ENCODE assay signal across 16 cellular contexts in genomic region chr11:75334976-75335375, GRCh38. TPM values are rescaled to one million over a fixed set of nuclear protein-coding genes. Genes with fewer than 3 reads are reported as not detected.
DNase-seq lines count a peak whose midpoint lies in the region; ATAC-seq and TF ChIP-seq lines count a peak whose summit lies in the region.
"Had no signal": no experiment of that assay in that cellular context is flagged by ENCODE, and none has a peak within 500 bp of the region (broad histone marks: within the 10 kb centered on the region; RNA-seq: fewer than 3 reads in every experiment).

No MANE protein-coding gene starts in this region.

- H3K4me3 Mint-ChIP-seq in CD14-positive monocyte (no peak overlapping the region), neural progenitor cell (no peak overlapping the region)
- no peak overlapping the region for H3K4me3 Mint-ChIP-seq in activated T-cell treated with anti-CD3 and anti-CD28 coated beads, Interleukin-2, amount 50 U/mL, for 72 hours
- H3K4me3 Mint-ChIP-seq: activated CD4-positive, alpha-beta T cell treated with anti-CD3 and anti-CD28 coated beads for 36 hours; stimulated activated naive CD8-positive, alpha-beta T cell treated with anti-CD3 and anti-CD28 coated beads, Interleukin-15, amount 100 ng/mL, for 72 hours had no signal

- H3K27me3 ChIP-seq in esophagus muscularis mucosa: no peaks in the 10 kb centered on the region
- H3K27me3 ChIP-seq in neural progenitor cell: no peaks in the 10 kb centered on the region
- H3K27me3 ChIP-seq: left lung had no signal

- H3K27me3 Mint-ChIP-seq in CD14-positive monocyte (ENCODE audit: low read depth in 3 of 3): peaks cover 0 to 2% (median 0%) of the 10 kb centered on the region in 3 donors
- peaks cover 3% of the 10 kb centered on the region for H3K27me3 Mint-ChIP-seq in neural progenitor cell (ENCODE audit: insufficient read depth, low read depth)
- no peaks in the 10 kb centered on the region for H3K27me3 Mint-ChIP-seq in activated T-cell treated with anti-CD3 and anti-CD28 coated beads, Interleukin-2, amount 50 U/mL, for 72 hours (ENCODE audit: low read depth)
- H3K27me3 Mint-ChIP-seq: activated CD4-positive, alpha-beta T cell treated with anti-CD3 and anti-CD28 coated beads for 36 hours; stimulated activated naive CD8-positive, alpha-beta T cell treated with anti-CD3 and anti-CD28 coated beads, Interleukin-15, amount 100 ng/mL, for 72 hours had no signal

- H3K4me1 ChIP-seq in esophagus muscularis mucosa (peaks cover 67 to 100% (median 100%) of the 10 kb centered on the region in 4 donors), neural progenitor cell (peaks cover 21% of the 10 kb centered on the region)

- H3K36me3 Mint-ChIP-seq in CD14-positive monocyte (peaks cover 38 to 81% of the 10 kb centered on the region in 2 donors), neural progenitor cell (peaks cover 2% of the 10 kb centered on the region)
- H3K36me3 Mint-ChIP-seq in activated T-cell treated with anti-CD3 and anti-CD28 coated beads, Interleukin-2, amount 50 U/mL, for 72 hours (ENCODE audit: insufficient read depth in 2 of 2): peaks cover 0 to 6% of the 10 kb centered on the region in 2 donors

- no peak for ATAC-seq in activated T-cell treated with anti-CD3 and anti-CD28 coated beads, Interleukin-2, amount 50 U/mL, for 72 hours (replicated peaks in 1 of 2)
- ATAC-seq: activated CD4-positive, alpha-beta T cell treated with anti-CD3 and anti-CD28 coated beads for 36 hours; left lung; stimulated activated naive CD8-positive, alpha-beta T cell treated with anti-CD3 and anti-CD28 coated beads, Interleukin-15, amount 100 ng/mL, for 72 hours had no signal

- no peak for TF ChIP-seq POLR2A in esophagus muscularis mucosa (IDR thresholded peaks at IDR 0.05; ENCODE audit: low read depth)
- TF ChIP-seq POLR2A in erythroblast (IDR thresholded peaks at IDR 0.05; ENCODE audit: low read length): no peak

- WGBS in esophagus muscularis mucosa: 50% methylated on average over 10 of the region's 11 CpGs

- H3K9me3 ChIP-seq in esophagus muscularis mucosa (no peaks in the 10 kb centered on the region), neural progenitor cell (ENCODE audit: low read depth) (no peaks in the 10 kb centered on the region)
- H3K9me3 ChIP-seq: left lung had no signal

- H3K36me3 ChIP-seq in esophagus muscularis mucosa: no peaks in the 10 kb centered on the region
- no peaks in the 10 kb centered on the region for H3K36me3 ChIP-seq in neural progenitor cell
- H3K36me3 ChIP-seq: left lung had no signal

- H3F3A ChIP-seq in neural progenitor cell (ENCODE audit: low read depth): peaks cover 9% of the 10 kb centered on the region

- no peak for TF ChIP-seq EP300 in esophagus muscularis mucosa (IDR thresholded peaks at IDR 0.05)

- H3K27ac ChIP-seq in esophagus muscularis mucosa (replicated peaks in 1 of 4) (peak overlapping the region; percentile 95 to 98 (median 97)), neural progenitor cell (no peak overlapping the region)
- H3K27ac ChIP-seq: epithelial cell of prostate had no signal

- H3K27ac Mint-ChIP-seq in CD14-positive monocyte (peak overlapping the region in 5 of 7 donors; percentile 46 to 83 (median 60)), neural progenitor cell (no peak overlapping the region)
- no peak overlapping the region for H3K27ac Mint-ChIP-seq in activated T-cell treated with anti-CD3 and anti-CD28 coated beads, Interleukin-2, amount 50 U/mL, for 72 hours
- H3K27ac Mint-ChIP-seq: activated CD4-positive, alpha-beta T cell treated with anti-CD3 and anti-CD28 coated beads for 36 hours had no signal

- H4K20me1 ChIP-seq in neural progenitor cell (ENCODE audit: low read depth): no peaks in the 10 kb centered on the region

- H3K9me3 Mint-ChIP-seq in CD14-positive monocyte (peaks cover 0 to 2% (median 0%) of the 10 kb centered on the region in 7 donors), neural progenitor cell (peaks cover 5% of the 10 kb centered on the region)
- peaks cover 0 to 4% of the 10 kb centered on the region in 2 donors for H3K9me3 Mint-ChIP-seq in activated T-cell treated with anti-CD3 and anti-CD28 coated beads, Interleukin-2, amount 50 U/mL, for 72 hours
- H3K9me3 Mint-ChIP-seq: stimulated activated naive CD8-positive, alpha-beta T cell treated with anti-CD3 and anti-CD28 coated beads, Interleukin-15, amount 100 ng/mL, for 72 hours had no signal

- peak overlapping the region; percentile 9 for H3K4me2 ChIP-seq in neural progenitor cell

- H3K4me1 Mint-ChIP-seq in CD14-positive monocyte: peaks cover 95% of the 10 kb centered on the region
- peaks cover 38% of the 10 kb centered on the region for H3K4me1 Mint-ChIP-seq in neural progenitor cell
- peaks cover 68% of the 10 kb centered on the region for H3K4me1 Mint-ChIP-seq in activated T-cell treated with anti-CD3 and anti-CD28 coated beads, Interleukin-2, amount 50 U/mL, for 72 hours (ENCODE audit: low read depth)

- TF ChIP-seq CTCF in CD14-positive monocyte (IDR thresholded peaks at IDR 0.05) (no peak), esophagus muscularis mucosa (IDR thresholded peaks at IDR 0.05) (no peak), neural progenitor cell (IDR thresholded peaks at IDR 0.05) (no peak)

- no peak overlapping the region for H3K4me3 ChIP-seq in esophagus muscularis mucosa
- H3K4me3 ChIP-seq in neural progenitor cell: no peak overlapping the region
- H3K4me3 ChIP-seq: left lung had no signal

- no peaks in the 10 kb centered on the region for H3K79me2 ChIP-seq in neural progenitor cell (ENCODE audit: low read depth)

- H2AFZ ChIP-seq in neural progenitor cell (replicated peaks): peak overlapping the region; percentile 83

- DNase-seq in CD14-positive monocyte (ENCODE audit: low spot score) (no peak), NCI-H526 treated with DMSO at 0.1 percent for 48 hours (lab: John Stamatoyannopoulos, UW) (peak; percentile 54), esophagus muscularis mucosa (ENCODE audit: extremely low spot score) (no peak), neural progenitor cell (ENCODE audit: low spot score) (peak; percentile 41), NCI-H82 (lab: John Stamatoyannopoulos, UW) (no peak), erythroblast (lab: John Stamatoyannopoulos, UW) (no peak), NCI-H774 (lab: John Stamatoyannopoulos, UW) (no peak)
- no peak for DNase-seq in activated T-cell treated with anti-CD3 and anti-CD28 coated beads, Interleukin-2, amount 50 U/mL, for 72 hours
- DNase-seq: activated CD4-positive, alpha-beta T cell treated with anti-CD3 and anti-CD28 coated beads for 36 hours; DMS153; Karpas-422; left lung; NCI-H1436 treated with DMSO at 0.1 percent for 48 hours; NCI-H510A; stimulated activated naive CD8-positive, alpha-beta T cell treated with anti-CD3 and anti-CD28 coated beads, Interleukin-15, amount 100 ng/mL, for 72 hours had no signal

- intact Hi-C loops in CD14-positive monocyte (cut with micrococcal nuclease): no loop called here
- intact Hi-C loops in esophagus muscularis mucosa (cut with DNase I): no loop called here

- H3K9ac ChIP-seq in neural progenitor cell: no peak overlapping the region

RNA-seq across cellular contexts. Expression of gene ARRB1, which starts 16.5 kb away (rescaled TPM):
- polyA plus RNA-seq in CD14-positive monocyte: 10 to 100 TPM; 52.6 to 66.5 TPM
- total RNA-seq in esophagus muscularis mucosa (100 to 1,000 TPM in 1 of 4 donors, 10 to 100 TPM in 3; 41.1 to 102 (median 76.7) TPM), neural progenitor cell (ENCODE audit: low replicate concordance) (1.0 and 1.8 TPM in 2 replicates)
- 10 to 100 TPM; 16.7 to 18.3 TPM for total RNA-seq in activated T-cell treated with anti-CD3 and anti-CD28 coated beads, Interleukin-2, amount 50 U/mL, for 72 hours

Comparison
In these comparisons a context has a peak if more than half of its experiments do, and no peak if none do; other contexts are left out.
1. DNase-seq: peak in NCI-H526 treated with DMSO at 0.1 percent for 48 hours (single experiment) and neural progenitor cell (single experiment); none in CD14-positive monocyte (single experiment), esophagus muscularis mucosa (single experiment), NCI-H82 (single experiment), erythroblast (0 of 2), activated T-cell treated with anti-CD3 and anti-CD28 coated beads, Interleukin-2, amount 50 U/mL, for 72 hours (0 of 2) and NCI-H774 (single experiment).
2. H3K27ac Mint-ChIP-seq: peak in CD14-positive monocyte (5 of 7); none in neural progenitor cell (single experiment) and activated T-cell treated with anti-CD3 and anti-CD28 coated beads, Interleukin-2, amount 50 U/mL, for 72 hours (single experiment).